2 cellular contexts compared by ENCODE assay signal in genomic region chr19:19269952-19270694, GRCh38.
TF ChIP-seq lines count a peak whose summit lies in the region.

No MANE protein-coding gene starts in this region.

TF ChIP-seq in SK-N-SH, 30 proteins besides CTCF, POLR2A, EP300 and RAD21 (continued from another document):
- TF ChIP-seq, protein P1, sequence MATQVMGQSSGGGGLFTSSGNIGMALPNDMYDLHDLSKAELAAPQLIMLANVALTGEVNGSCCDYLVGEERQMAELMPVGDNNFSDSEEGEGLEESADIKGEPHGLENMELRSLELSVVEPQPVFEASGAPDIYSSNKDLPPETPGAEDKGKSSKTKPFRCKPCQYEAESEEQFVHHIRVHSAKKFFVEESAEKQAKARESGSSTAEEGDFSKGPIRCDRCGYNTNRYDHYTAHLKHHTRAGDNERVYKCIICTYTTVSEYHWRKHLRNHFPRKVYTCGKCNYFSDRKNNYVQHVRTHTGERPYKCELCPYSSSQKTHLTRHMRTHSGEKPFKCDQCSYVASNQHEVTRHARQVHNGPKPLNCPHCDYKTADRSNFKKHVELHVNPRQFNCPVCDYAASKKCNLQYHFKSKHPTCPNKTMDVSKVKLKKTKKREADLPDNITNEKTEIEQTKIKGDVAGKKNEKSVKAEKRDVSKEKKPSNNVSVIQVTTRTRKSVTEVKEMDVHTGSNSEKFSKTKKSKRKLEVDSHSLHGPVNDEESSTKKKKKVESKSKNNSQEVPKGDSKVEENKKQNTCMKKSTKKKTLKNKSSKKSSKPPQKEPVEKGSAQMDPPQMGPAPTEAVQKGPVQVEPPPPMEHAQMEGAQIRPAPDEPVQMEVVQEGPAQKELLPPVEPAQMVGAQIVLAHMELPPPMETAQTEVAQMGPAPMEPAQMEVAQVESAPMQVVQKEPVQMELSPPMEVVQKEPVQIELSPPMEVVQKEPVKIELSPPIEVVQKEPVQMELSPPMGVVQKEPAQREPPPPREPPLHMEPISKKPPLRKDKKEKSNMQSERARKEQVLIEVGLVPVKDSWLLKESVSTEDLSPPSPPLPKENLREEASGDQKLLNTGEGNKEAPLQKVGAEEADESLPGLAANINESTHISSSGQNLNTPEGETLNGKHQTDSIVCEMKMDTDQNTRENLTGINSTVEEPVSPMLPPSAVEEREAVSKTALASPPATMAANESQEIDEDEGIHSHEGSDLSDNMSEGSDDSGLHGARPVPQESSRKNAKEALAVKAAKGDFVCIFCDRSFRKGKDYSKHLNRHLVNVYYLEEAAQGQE (IDR thresholded peaks at IDR 0.05; ENCODE audit: low read depth, low read length): no peak
- TF ChIP-seq FOXM1 (IDR thresholded peaks at IDR 0.05; ENCODE audit: low read depth): no peak
- no peak for TF ChIP-seq RFX5 (IDR thresholded peaks at IDR 0.05; ENCODE audit: low read length)
- no peak for TF ChIP-seq RXRA (IDR thresholded peaks at IDR 0.05; ENCODE audit: borderline replicate concordance, low read depth)
- TF ChIP-seq RCOR1 (IDR thresholded peaks at IDR 0.05; ENCODE audit: low read length): no peak
- TF ChIP-seq USF2 (IDR thresholded peaks at IDR 0.05; ENCODE audit: borderline replicate concordance, low read depth, low read length): no peak
- no peak for TF ChIP-seq NFIC (IDR thresholded peaks at IDR 0.05; ENCODE audit: borderline replicate concordance)
- no peak for TF ChIP-seq TEAD4 (IDR thresholded peaks at IDR 0.05; ENCODE audit: borderline replicate concordance, insufficient read depth)
- TF ChIP-seq GATA2 (CRISPR knock-in tag; IDR thresholded peaks at IDR 0.05): no peak
- no peak for TF ChIP-seq MEF2A (IDR thresholded peaks at IDR 0.05; ENCODE audit: borderline replicate concordance, low read depth)

TF ChIP-seq in SK-N-SH treated with all-trans-retinoic acid at 6 μM for 48 hours, 23 proteins besides CTCF, POLR2A, EP300 and RAD21 (continued from another document):
- TF ChIP-seq, protein P2, sequence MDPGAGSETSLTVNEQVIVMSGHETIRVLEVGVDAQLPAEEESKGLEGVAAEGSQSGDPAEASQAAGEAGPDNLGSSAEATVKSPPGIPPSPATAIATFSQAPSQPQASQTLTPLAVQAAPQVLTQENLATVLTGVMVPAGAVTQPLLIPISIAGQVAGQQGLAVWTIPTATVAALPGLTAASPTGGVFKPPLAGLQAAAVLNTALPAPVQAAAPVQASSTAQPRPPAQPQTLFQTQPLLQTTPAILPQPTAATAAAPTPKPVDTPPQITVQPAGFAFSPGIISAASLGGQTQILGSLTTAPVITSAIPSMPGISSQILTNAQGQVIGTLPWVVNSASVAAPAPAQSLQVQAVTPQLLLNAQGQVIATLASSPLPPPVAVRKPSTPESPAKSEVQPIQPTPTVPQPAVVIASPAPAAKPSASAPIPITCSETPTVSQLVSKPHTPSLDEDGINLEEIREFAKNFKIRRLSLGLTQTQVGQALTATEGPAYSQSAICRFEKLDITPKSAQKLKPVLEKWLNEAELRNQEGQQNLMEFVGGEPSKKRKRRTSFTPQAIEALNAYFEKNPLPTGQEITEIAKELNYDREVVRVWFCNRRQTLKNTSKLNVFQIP (CRISPR knock-in tag; IDR thresholded peaks at IDR 0.05; ENCODE audit: borderline replicate concordance, low read depth): no peak
- TF ChIP-seq, protein P3, sequence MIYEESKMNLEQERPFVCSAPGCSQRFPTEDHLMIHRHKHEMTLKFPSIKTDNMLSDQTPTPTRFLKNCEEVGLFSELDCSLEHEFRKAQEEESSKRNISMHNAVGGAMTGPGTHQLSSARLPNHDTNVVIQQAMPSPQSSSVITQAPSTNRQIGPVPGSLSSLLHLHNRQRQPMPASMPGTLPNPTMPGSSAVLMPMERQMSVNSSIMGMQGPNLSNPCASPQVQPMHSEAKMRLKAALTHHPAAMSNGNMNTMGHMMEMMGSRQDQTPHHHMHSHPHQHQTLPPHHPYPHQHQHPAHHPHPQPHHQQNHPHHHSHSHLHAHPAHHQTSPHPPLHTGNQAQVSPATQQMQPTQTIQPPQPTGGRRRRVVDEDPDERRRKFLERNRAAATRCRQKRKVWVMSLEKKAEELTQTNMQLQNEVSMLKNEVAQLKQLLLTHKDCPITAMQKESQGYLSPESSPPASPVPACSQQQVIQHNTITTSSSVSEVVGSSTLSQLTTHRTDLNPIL (CRISPR knock-in tag; IDR thresholded peaks at IDR 0.05; ENCODE audit: low read depth): no peak
- TF ChIP-seq TOX (CRISPR knock-in tag; IDR thresholded peaks at IDR 0.05; ENCODE audit: borderline replicate concordance) (no peak), SNAI2 (CRISPR knock-in tag; IDR thresholded peaks at IDR 0.05) (no peak), ARNTL (CRISPR knock-in tag; IDR thresholded peaks at IDR 0.05; ENCODE audit: borderline replicate concordance, low read depth) (no peak), ZNF565 (CRISPR knock-in tag; conservative IDR thresholded peaks at IDR 0.05; ENCODE audit: low read depth) (no peak), ESRRG (CRISPR knock-in tag; IDR thresholded peaks at IDR 0.05) (no peak), TCF4 (CRISPR knock-in tag; IDR thresholded peaks at IDR 0.05; ENCODE audit: borderline replicate concordance) (no peak), ZFP30 (CRISPR knock-in tag; IDR thresholded peaks at IDR 0.05) (no peak), ZFP3 (CRISPR knock-in tag; IDR thresholded peaks at IDR 0.05) (no peak), ISL1 (CRISPR knock-in tag; IDR thresholded peaks at IDR 0.05) (no peak), RARB (CRISPR knock-in tag; IDR thresholded peaks at IDR 0.05) (no peak)
- TF ChIP-seq, protein P4, sequence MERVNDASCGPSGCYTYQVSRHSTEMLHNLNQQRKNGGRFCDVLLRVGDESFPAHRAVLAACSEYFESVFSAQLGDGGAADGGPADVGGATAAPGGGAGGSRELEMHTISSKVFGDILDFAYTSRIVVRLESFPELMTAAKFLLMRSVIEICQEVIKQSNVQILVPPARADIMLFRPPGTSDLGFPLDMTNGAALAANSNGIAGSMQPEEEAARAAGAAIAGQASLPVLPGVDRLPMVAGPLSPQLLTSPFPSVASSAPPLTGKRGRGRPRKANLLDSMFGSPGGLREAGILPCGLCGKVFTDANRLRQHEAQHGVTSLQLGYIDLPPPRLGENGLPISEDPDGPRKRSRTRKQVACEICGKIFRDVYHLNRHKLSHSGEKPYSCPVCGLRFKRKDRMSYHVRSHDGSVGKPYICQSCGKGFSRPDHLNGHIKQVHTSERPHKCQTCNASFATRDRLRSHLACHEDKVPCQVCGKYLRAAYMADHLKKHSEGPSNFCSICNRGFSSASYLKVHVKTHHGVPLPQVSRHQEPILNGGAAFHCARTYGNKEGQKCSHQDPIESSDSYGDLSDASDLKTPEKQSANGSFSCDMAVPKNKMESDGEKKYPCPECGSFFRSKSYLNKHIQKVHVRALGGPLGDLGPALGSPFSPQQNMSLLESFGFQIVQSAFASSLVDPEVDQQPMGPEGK (CRISPR knock-in tag; IDR thresholded peaks at IDR 0.05; ENCODE audit: borderline replicate concordance): no peak
